ENCODE assay signal across 1 cellular context in genomic region chr1:36239941-36240637, GRCh38.
TF ChIP-seq lines count a peak whose summit lies in the region.

No MANE protein-coding gene starts in this region.

TF ChIP-seq in HepG2, 621 proteins besides CTCF, POLR2A, EP300 and RAD21 (continued from another document and continues in another):
- TF ChIP-seq GRHL1 (CRISPR knock-in tag; conservative IDR thresholded peaks at IDR 0.05) = no peak
- TF ChIP-seq ZNF160 (CRISPR knock-in tag; IDR thresholded peaks at IDR 0.05) = no peak
- TF ChIP-seq ZNF660 (CRISPR knock-in tag; IDR thresholded peaks at IDR 0.05; ENCODE audit: borderline replicate concordance, low read depth) = no peak
- TF ChIP-seq ZNF891 (CRISPR knock-in tag; IDR thresholded peaks at IDR 0.05) = no peak
- TF ChIP-seq PCBP1 (IDR thresholded peaks at IDR 0.05; ENCODE audit: borderline replicate concordance, low read depth, low read length) = no peak
- peak; percentile 47; the same call in 1 of the 2 replicates for TF ChIP-seq REPIN1 (CRISPR knock-in tag; IDR thresholded peaks at IDR 0.05; ENCODE audit: borderline replicate concordance, low read depth)
- no peak for TF ChIP-seq ZFP82 (CRISPR knock-in tag; IDR thresholded peaks at IDR 0.05; ENCODE audit: borderline replicate concordance)
- TF ChIP-seq MED1 (CRISPR knock-in tag; IDR thresholded peaks at IDR 0.05) = peak; percentile 83
- TF ChIP-seq ZNF318 (CRISPR knock-in tag; IDR thresholded peaks at IDR 0.05) = no peak
- TF ChIP-seq KLF16 (CRISPR knock-in tag; IDR thresholded peaks at IDR 0.05) = no peak
- TF ChIP-seq HOMEZ (CRISPR knock-in tag; IDR thresholded peaks at IDR 0.05; ENCODE audit: low read depth) = peak; percentile 47; the same call in 1 of the 2 replicates
- no peak for TF ChIP-seq GTF2F1 (IDR thresholded peaks at IDR 0.05; ENCODE audit: low read length)
- 0 out of 2 replicates have a peak, but pooled peaks have one; percentile 30 for TF ChIP-seq ZHX2 (IDR thresholded peaks at IDR 0.05; ENCODE audit: low read depth)
- TF ChIP-seq ZHX2 (CRISPR knock-in tag; IDR thresholded peaks at IDR 0.05; ENCODE audit: borderline replicate concordance) = peak; percentile 23; the same call in 1 of the 2 replicates
- TF ChIP-seq ZFP36 (IDR thresholded peaks at IDR 0.05; ENCODE audit: borderline replicate concordance, low read depth, low read length, partially characterized antibody) = no peak
- no peak for TF ChIP-seq MYNN (CRISPR knock-in tag; IDR thresholded peaks at IDR 0.05; ENCODE audit: low read depth)
- no peak for TF ChIP-seq KDM5A (IDR thresholded peaks at IDR 0.05; ENCODE audit: borderline replicate concordance, low read length)
- no peak for TF ChIP-seq NFATC3 (CRISPR knock-in tag; IDR thresholded peaks at IDR 0.05)
- no peak for TF ChIP-seq ARID2 (CRISPR knock-in tag; IDR thresholded peaks at IDR 0.05; ENCODE audit: borderline replicate concordance)
- TF ChIP-seq ZNF280D (CRISPR knock-in tag; IDR thresholded peaks at IDR 0.05) = no peak
- no peak for TF ChIP-seq ZBTB1 (CRISPR knock-in tag; IDR thresholded peaks at IDR 0.05; ENCODE audit: borderline replicate concordance)
- peak; percentile 32; the same call in 1 of the 2 replicates for TF ChIP-seq ZBED4 (CRISPR knock-in tag; IDR thresholded peaks at IDR 0.05; ENCODE audit: borderline replicate concordance)
- TF ChIP-seq ZNF7 (CRISPR knock-in tag; IDR thresholded peaks at IDR 0.05) = peak; percentile 50; the same call in 1 of the 2 replicates
- no peak for TF ChIP-seq ZNF572 (CRISPR knock-in tag; IDR thresholded peaks at IDR 0.05)
